8 cellular contexts compared by ENCODE assay signal in genomic region chr12:102948941-102949352, GRCh38. TPM values are rescaled to one million over a fixed set of nuclear protein-coding genes. Genes with fewer than 3 reads are reported as not detected.
DNase-seq lines count a peak whose midpoint lies in the region; ATAC-seq, FAIRE-seq and TF ChIP-seq lines count a peak whose summit lies in the region.

No MANE protein-coding gene starts in this region.

- H3K27ac ChIP-seq in RWPE2 (ENCODE audit: poor library complexity, severe bottlenecking) = no peak overlapping the region

- H3K4me3 ChIP-seq in RWPE2 (ENCODE audit: severe bottlenecking) (no peak overlapping the region), kidney epithelial cell (ENCODE audit: low read depth, low read length) (no peak overlapping the region)

- H3K9me3 ChIP-seq in RWPE2 (ENCODE audit: severe bottlenecking) = no peaks in the 10 kb centered on the region

- TF ChIP-seq CTCF in D721Med (IDR thresholded peaks at IDR 0.05; ENCODE audit: insufficient read depth, missing control alignments) (peak; percentile 88), RWPE2 (IDR thresholded peaks at IDR 0.05; ENCODE audit: poor library complexity, severe bottlenecking) (peak; percentile 82), kidney epithelial cell (IDR thresholded peaks at IDR 0.05; ENCODE audit: insufficient read depth, low read length, poor library complexity, severe bottlenecking) (peak; percentile 82)

- peaks cover 50% of the 10 kb centered on the region for H3K27me3 ChIP-seq in RWPE2 (ENCODE audit: insufficient read depth, poor library complexity, severe bottlenecking)
- peaks cover 33% of the 10 kb centered on the region for H3K27me3 ChIP-seq in kidney epithelial cell (ENCODE audit: control insufficient read depth, insufficient read depth, low read length)

- no peak for TF ChIP-seq EP300 in Ishikawa (IDR thresholded peaks at IDR 0.05; ENCODE audit: borderline replicate concordance)

- peak; percentile 51 for FAIRE-seq in D721Med (lab: Jason Lieb, UNC)

- H3K36me3 ChIP-seq in RWPE2 (ENCODE audit: low read depth) = no peaks in the 10 kb centered on the region
- no peaks in the 10 kb centered on the region for H3K36me3 ChIP-seq in kidney epithelial cell (ENCODE audit: control insufficient read depth, insufficient read depth, low read length)

- no peak for DNase-seq in D721Med (ENCODE audit: insufficient read length, low spot score)
- no peak for DNase-seq in RWPE2 (ENCODE audit: low spot score)
- DNase-seq in astrocyte of the hippocampus (ENCODE audit: low read depth, low spot score) = peak; percentile 70
- DNase-seq in kidney epithelial cell (ENCODE audit: low read depth) = no peak
- DNase-seq in stimulated activated CD8-positive, alpha-beta memory T cell treated with anti-CD3 and anti-CD28 coated beads, Interleukin-15, amount 100 ng/mL, for 24 hours (ENCODE audit: low read depth) = peak; percentile 45

- ATAC-seq in RWPE2 (ENCODE audit: low read depth) (no peak), HG02884 (IDR thresholded peaks at IDR 0.05; ENCODE audit: unreplicated experiment) (no peak), HG03025 (IDR thresholded peaks at IDR 0.05; ENCODE audit: low FRiP score, unreplicated experiment) (no peak)

- TF ChIP-seq RAD21 in Ishikawa (IDR thresholded peaks at IDR 0.05; ENCODE audit: low read depth) = peak; percentile 76

- H3K4me1 ChIP-seq in RWPE2 (ENCODE audit: insufficient read depth, poor library complexity, severe bottlenecking) = no peaks in the 10 kb centered on the region

TF ChIP-seq in Ishikawa, 13 proteins besides CTCF, POLR2A, EP300 and RAD21:
- TF ChIP-seq TEAD4 (IDR thresholded peaks at IDR 0.05) (no peak), TCF12 (IDR thresholded peaks at IDR 0.05; ENCODE audit: low read depth) (no peak), NFIC (IDR thresholded peaks at IDR 0.05) (no peak), YY1 (IDR thresholded peaks at IDR 0.05; ENCODE audit: low read depth) (no peak), MAX (IDR thresholded peaks at IDR 0.05) (no peak), REST (IDR thresholded peaks at IDR 0.05; ENCODE audit: low read depth) (no peak), TAF1 (IDR thresholded peaks at IDR 0.05; ENCODE audit: low read depth) (no peak), EGR1 (IDR thresholded peaks at IDR 0.05) (no peak), ZBTB7A (IDR thresholded peaks at IDR 0.05; ENCODE audit: low read depth) (no peak), USF1 (IDR thresholded peaks at IDR 0.05) (no peak), CEBPB (IDR thresholded peaks at IDR 0.05) (no peak), FOXM1 (IDR thresholded peaks at IDR 0.05; ENCODE audit: borderline replicate concordance, low read depth) (no peak), CREB1 (IDR thresholded peaks at IDR 0.05; ENCODE audit: low read depth) (no peak)

RNA-seq across cellular contexts. Expression of gene ASCL1, which starts 8.5 kb away (rescaled TPM):
- total RNA-seq in kidney epithelial cell = 0.07 TPM in 1 of 2 replicates, not detected in the other

RNA-seq across cellular contexts. Expression of gene PAH, which starts 31.9 kb away (rescaled TPM):
- total RNA-seq in kidney epithelial cell = 1.1 TPM in 1 of 2 replicates, not detected in the other

Comparison
In these comparisons a context has a peak if more than half of its experiments do, and no peak if none do; other contexts are left out.
1. DNase-seq: peak in astrocyte of the hippocampus (single experiment) and stimulated activated CD8-positive, alpha-beta memory T cell treated with anti-CD3 and anti-CD28 coated beads, Interleukin-15, amount 100 ng/mL, for 24 hours (single experiment); none in D721Med (single experiment), RWPE2 (single experiment) and kidney epithelial cell (single experiment).
2. Peak in every context shown above with its lines, with median percentiles within 50 percentile points of each other: CTCF ChIP-seq.